12 cellular contexts compared by ENCODE assay signal in genomic region chr2:127504552-127505460, GRCh38. TPM values are rescaled to one million over a fixed set of nuclear protein-coding genes. Genes with fewer than 3 reads are reported as not detected.
DNase-seq lines count a peak whose midpoint lies in the region; ATAC-seq and TF ChIP-seq lines count a peak whose summit lies in the region.
"Had no signal": no experiment of that assay in that cellular context is flagged by ENCODE, and none has a peak within 500 bp of the region (broad histone marks: within the 10 kb centered on the region; RNA-seq: fewer than 3 reads in every experiment).

No MANE protein-coding gene starts in this region.

- H3K9me3 ChIP-seq in HEK293 (ENCODE audit: control insufficient read depth, insufficient read depth, low read depth, low read length) (no peaks in the 10 kb centered on the region), neutrophil (no peaks in the 10 kb centered on the region), vagina (no peaks in the 10 kb centered on the region), sigmoid colon (no peaks in the 10 kb centered on the region)
- H3K9me3 ChIP-seq: left lung had no signal

- no peak overlapping the region for H3K4me3 Mint-ChIP-seq in activated CD4-positive, alpha-beta T cell treated with anti-CD3 and anti-CD28 coated beads for 36 hours
- no peak overlapping the region for H3K4me3 Mint-ChIP-seq in activated CD4-positive, alpha-beta T cell treated with anti-CD3 and anti-CD28 coated beads, Interleukin-2, amount 10 ng/mL, durations not matched to agents 7 days and 5 days

- H3K4me3 ChIP-seq in HEK293 (ENCODE audit: low read depth, low read length) (no peak overlapping the region), brain microvascular endothelial cell (ENCODE audit: low read depth, low read length) (no peak overlapping the region), neutrophil (ENCODE audit: low read depth in 1 of 2, low read length in 1 of 2) (no peak overlapping the region), vagina (no peak overlapping the region), sigmoid colon (no peak overlapping the region)
- H3K4me3 ChIP-seq: left lung, skin epidermis had no signal

- TF ChIP-seq EP300 in sigmoid colon (IDR thresholded peaks at IDR 0.05), result no peak

- CTCF ChIA-PET in activated CD4-positive, alpha-beta T cell treated with anti-CD3 and anti-CD28 coated beads for 36 hours (lab: Charles Lee), result interaction anchor here (0.7 to 2.2 kb wide), 4 partner anchors 22 to 227 kb away, joined by 3 to 10 read pairs (median 3); partner anchors contain the start of gene IWS1
- CTCF ChIA-PET in activated CD4-positive, alpha-beta T cell treated with anti-CD3 and anti-CD28 coated beads, Interleukin-2, amount 10 ng/mL, durations not matched to agents 7 days and 5 days (lab: Charles Lee), result interaction anchor here (0.7 to 1.5 kb wide), 4 partner anchors 9 to 211 kb away, joined by 3 read pairs; partner anchors contain the start of genes ERCC3 and IWS1
- CTCF ChIA-PET in HEK293 (lab: Yijun Ruan, JAX), result interaction anchor here (0.5 to 1.4 kb wide), 4 partner anchors 14 to 203 kb away, joined by 3 read pairs; no protein-coding TSS in a partner anchor

- in situ Hi-C loops in brain microvascular endothelial cell (cut with HindIII; ENCODE audit: low pct_ligation_motif_present, low sequenced_read_pairs), result no loop called here

- intact Hi-C loops in activated CD4-positive, alpha-beta T cell treated with anti-CD3 and anti-CD28 coated beads for 36 hours (cut with DNase I, micrococcal nuclease), result no loop called here
- intact Hi-C loops in vagina (cut with DNase I), result loop anchor here (5.0 kb wide), 1 partner anchor 147 kb away; no protein-coding TSS in a partner anchor
- intact Hi-C loops in sigmoid colon (cut with DNase I), result no loop called here

- H3K27me3 ChIP-seq in brain microvascular endothelial cell (replicated peaks), result no peaks in the 10 kb centered on the region
- H3K27me3 ChIP-seq in neutrophil, result no peaks in the 10 kb centered on the region
- no peaks in the 10 kb centered on the region for H3K27me3 ChIP-seq in vagina
- no peaks in the 10 kb centered on the region for H3K27me3 ChIP-seq in sigmoid colon
- H3K27me3 ChIP-seq: left lung had no signal

- no peaks in the 10 kb centered on the region for H3K27me3 Mint-ChIP-seq in activated CD4-positive, alpha-beta T cell treated with anti-CD3 and anti-CD28 coated beads for 36 hours
- no peaks in the 10 kb centered on the region for H3K27me3 Mint-ChIP-seq in activated CD4-positive, alpha-beta T cell treated with anti-CD3 and anti-CD28 coated beads, Interleukin-2, amount 10 ng/mL, durations not matched to agents 7 days and 5 days

- peaks cover 50% of the 10 kb centered on the region for H3K36me3 Mint-ChIP-seq in activated CD4-positive, alpha-beta T cell treated with anti-CD3 and anti-CD28 coated beads for 36 hours (ENCODE audit: low read depth)
- peaks cover 67% of the 10 kb centered on the region for H3K36me3 Mint-ChIP-seq in activated CD4-positive, alpha-beta T cell treated with anti-CD3 and anti-CD28 coated beads, Interleukin-2, amount 10 ng/mL, durations not matched to agents 7 days and 5 days (ENCODE audit: low read depth)

- H3K4me1 ChIP-seq in HEK293 (ENCODE audit: control insufficient read depth, insufficient read depth, low read length) (peaks cover 14% of the 10 kb centered on the region), neutrophil (ENCODE audit: control insufficient read depth in 1 of 2, insufficient read depth in 1 of 2, low read depth in 1 of 2, low read length in 1 of 2) (peaks cover 15 to 24% of the 10 kb centered on the region in 2 experiments), vagina (peaks cover 31% of the 10 kb centered on the region), sigmoid colon (peaks cover 0 to 38% (median 28%) of the 10 kb centered on the region in 4 donors)

- DNase-seq in activated CD4-positive, alpha-beta T cell treated with anti-CD3 and anti-CD28 coated beads for 36 hours, result no peak
- no peak for DNase-seq in activated CD4-positive, alpha-beta T cell treated with anti-CD3 and anti-CD28 coated beads, Interleukin-2, amount 10 ng/mL, durations not matched to agents 7 days and 5 days
- DNase-seq in brain microvascular endothelial cell (peak; percentile 31), ureter (ENCODE audit: low spot score) (no peak), vagina (ENCODE audit: extremely low spot score in 2 of 2) (no peak), sigmoid colon (no peak)
- DNase-seq: 8988T; activated effector memory CD4-positive, alpha-beta T cell treated with anti-CD3 and anti-CD28 coated beads, Interleukin-2, amount 50 U/mL, for 16 hours; left lung had no signal

- POLR2A ChIA-PET in activated CD4-positive, alpha-beta T cell treated with anti-CD3 and anti-CD28 coated beads for 36 hours (lab: Charles Lee), result no interaction called here
- POLR2A ChIA-PET in activated CD4-positive, alpha-beta T cell treated with anti-CD3 and anti-CD28 coated beads, Interleukin-2, amount 10 ng/mL, durations not matched to agents 7 days and 5 days (lab: Charles Lee), result no interaction called here
- POLR2A ChIA-PET in HEK293 (lab: Yijun Ruan, JAX), result interaction anchor here (1.3 kb wide), 1 partner anchor 22 kb away, joined by 3 read pairs; the partner anchor contains the start of gene IWS1

- no peaks in the 10 kb centered on the region for H3K9me3 Mint-ChIP-seq in activated CD4-positive, alpha-beta T cell treated with anti-CD3 and anti-CD28 coated beads for 36 hours (ENCODE audit: low read depth)
- no peaks in the 10 kb centered on the region for H3K9me3 Mint-ChIP-seq in activated CD4-positive, alpha-beta T cell treated with anti-CD3 and anti-CD28 coated beads, Interleukin-2, amount 10 ng/mL, durations not matched to agents 7 days and 5 days

- no peak for TF ChIP-seq CTCF in HEK293 (tag by site-specific recombination; IDR thresholded peaks at IDR 0.05)
- no peak for TF ChIP-seq CTCF in brain microvascular endothelial cell (IDR thresholded peaks at IDR 0.05; ENCODE audit: low read depth, low read length, missing control alignments)
- TF ChIP-seq CTCF in neutrophil (IDR thresholded peaks at IDR 0.05), result no peak
- no peak for TF ChIP-seq CTCF in vagina (IDR thresholded peaks at IDR 0.05)
- TF ChIP-seq CTCF in sigmoid colon (IDR thresholded peaks at IDR 0.05), result no peak

- peak; percentile 42 for ATAC-seq in activated CD4-positive, alpha-beta T cell treated with anti-CD3 and anti-CD28 coated beads for 36 hours
- ATAC-seq: left lung had no signal

- no peak for TF ChIP-seq POLR2A in vagina (IDR thresholded peaks at IDR 0.05)
- TF ChIP-seq POLR2A in sigmoid colon (IDR thresholded peaks at IDR 0.05), result no peak

- 89% methylated on average over 13 of the region's 13 CpGs for WGBS in sigmoid colon, 2 donors

- H3K27ac ChIP-seq in HEK293 (ENCODE audit: extremely low read depth, low read depth, low read length) (no peak overlapping the region), brain microvascular endothelial cell (peak overlapping the region; percentile 8), neutrophil (peak overlapping the region; percentile 47), vagina (no peak overlapping the region), sigmoid colon (no peak overlapping the region)
- H3K27ac ChIP-seq: left lung, skin epidermis had no signal

- peaks cover 54 to 55% of the 10 kb centered on the region in 2 experiments for H3K36me3 ChIP-seq in HEK293 (ENCODE audit: control insufficient read depth in 2 of 2, insufficient read depth in 1 of 2, low read length in 2 of 2)
- H3K36me3 ChIP-seq in brain microvascular endothelial cell (replicated peaks), result peaks cover 40% of the 10 kb centered on the region
- H3K36me3 ChIP-seq in neutrophil, result peaks cover 48% of the 10 kb centered on the region
- peaks cover 0 to 50% of the 10 kb centered on the region in 2 donors for H3K36me3 ChIP-seq in vagina
- H3K36me3 ChIP-seq in sigmoid colon, result peaks cover 21 to 59% (median 31%) of the 10 kb centered on the region in 4 donors

- no peak overlapping the region for H3K27ac Mint-ChIP-seq in activated CD4-positive, alpha-beta T cell treated with anti-CD3 and anti-CD28 coated beads for 36 hours
- no peak overlapping the region for H3K27ac Mint-ChIP-seq in activated CD4-positive, alpha-beta T cell treated with anti-CD3 and anti-CD28 coated beads, Interleukin-2, amount 10 ng/mL, durations not matched to agents 7 days and 5 days

- peaks cover 28% of the 10 kb centered on the region for H3K4me1 Mint-ChIP-seq in activated CD4-positive, alpha-beta T cell treated with anti-CD3 and anti-CD28 coated beads for 36 hours
- peaks cover 17% of the 10 kb centered on the region for H3K4me1 Mint-ChIP-seq in activated CD4-positive, alpha-beta T cell treated with anti-CD3 and anti-CD28 coated beads, Interleukin-2, amount 10 ng/mL, durations not matched to agents 7 days and 5 days

TF ChIP-seq in HEK293, 187 proteins besides CTCF, POLR2A, EP300 and RAD21:
- TF ChIP-seq ZEB2 (tag by site-specific recombination; IDR thresholded peaks at IDR 0.05) (no peak), PRDM1 (tag by site-specific recombination; IDR thresholded peaks at IDR 0.05) (peak; percentile 91)

RNA-seq across cellular contexts. Expression of gene IWS1, which starts 21.5 kb away (rescaled TPM):
- total RNA-seq in activated CD4-positive, alpha-beta T cell treated with anti-CD3 and anti-CD28 coated beads for 36 hours, result 10 to 100 TPM; 49.5 to 55.0 TPM
- total RNA-seq in activated CD4-positive, alpha-beta T cell treated with anti-CD3 and anti-CD28 coated beads, Interleukin-2, amount 10 ng/mL, durations not matched to agents 7 days and 5 days, result 10 to 100 TPM; 43.0 to 46.9 TPM
- total RNA-seq in ureter, result 43.5 TPM
- total RNA-seq in vagina, result 40.8 TPM
- 10 to 100 TPM; 28.1 to 47.9 (median 30.7) TPM for total RNA-seq in sigmoid colon
- polyA plus RNA-seq in sigmoid colon, result 10 to 100 TPM; 28.8 to 32.6 (median 31.2) TPM

RNA-seq across cellular contexts. Expression of gene MYO7B, which starts 30.7 kb away (rescaled TPM):
- 1 to 10 TPM in 1 of 2 experiments, under 1 TPM in 1; 0.75 to 1.5 TPM for total RNA-seq in activated CD4-positive, alpha-beta T cell treated with anti-CD3 and anti-CD28 coated beads for 36 hours
- total RNA-seq in activated CD4-positive, alpha-beta T cell treated with anti-CD3 and anti-CD28 coated beads, Interleukin-2, amount 10 ng/mL, durations not matched to agents 7 days and 5 days, result under 1 TPM; 0.60 to 0.69 TPM
- total RNA-seq in ureter, result 0.78 TPM
- not detected for total RNA-seq in vagina
- total RNA-seq in sigmoid colon, result 1 to 10 TPM in 2 of 4 donors, under 1 TPM in 1, not detected in 1; 0.54 to 3.0 (median 1.4) TPM
- 100 to 1,000 TPM in 1 of 3 donors, 10 to 100 TPM in 2; 57.6 to 128 (median 67.9) TPM for polyA plus RNA-seq in sigmoid colon

Comparison
In these comparisons a context has a peak if more than half of its experiments do, and no peak if none do; other contexts are left out.
1. H3K27ac ChIP-seq: peak in brain microvascular endothelial cell (single experiment) and neutrophil (single experiment); none in HEK293 (single experiment), vagina (single experiment) and sigmoid colon (0 of 4).